ENCODE assay signal across 9 cellular contexts in the genomic region with DNA sequence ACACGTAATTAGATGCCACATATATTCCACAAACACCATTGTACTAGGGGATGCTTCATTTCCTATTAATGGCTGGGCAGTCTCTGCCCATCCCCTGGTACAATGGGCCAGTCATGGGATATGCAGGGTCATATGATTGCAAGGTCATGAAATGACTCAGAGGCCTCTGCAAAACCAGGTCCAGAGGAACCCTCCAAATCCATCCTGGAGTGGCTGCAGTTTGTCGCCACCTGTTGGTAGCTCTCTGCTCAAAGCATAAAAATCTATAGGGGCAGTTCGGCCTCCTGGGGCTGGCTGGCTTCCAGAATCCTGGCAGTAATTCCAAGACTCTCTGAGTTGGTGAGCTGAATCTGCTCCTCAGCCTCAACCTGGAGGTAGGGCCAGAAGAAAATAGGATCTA. TPM values are rescaled to one million over a fixed set of nuclear protein-coding genes. Genes with fewer than 3 reads are reported as not detected.
DNase-seq lines count a peak whose midpoint lies in the region; ATAC-seq and TF ChIP-seq lines count a peak whose summit lies in the region.
"Had no signal": no experiment of that assay in that cellular context is flagged by ENCODE, and none has a peak within 500 bp of the region (broad histone marks: within the 10 kb centered on the region; RNA-seq: fewer than 3 reads in every experiment).

No MANE protein-coding gene starts in this region.

- no peaks in the 10 kb centered on the region for H3K4me1 Mint-ChIP-seq in H9
- H3K4me1 Mint-ChIP-seq: activated naive CD4-positive, alpha-beta T cell treated with anti-CD3 and anti-CD28 coated beads, Interleukin-2, amount 50 U/mL, for 24 hours had no signal

- H3T11ph ChIP-seq in H9 (ENCODE audit: low read length) = no peak overlapping the region

- no peaks in the 10 kb centered on the region for H4K20me1 ChIP-seq in H9 (ENCODE audit: control insufficient read depth, insufficient read depth, insufficient read length)

- H3K36me3 Mint-ChIP-seq in H9 (ENCODE audit: insufficient read depth in 1 of 3, low read depth in 3 of 3) = peaks cover 0 to 12% (median 0%) of the 10 kb centered on the region in 3 experiments; a peak in 4 of 7 replicates
- H3K36me3 Mint-ChIP-seq: activated naive CD4-positive, alpha-beta T cell treated with anti-CD3 and anti-CD28 coated beads, Interleukin-2, amount 50 U/mL, for 24 hours had no signal

- CTCF ChIA-PET in A673 (lab: Charles Lee) = no interaction called here

- WGBS in H9 (ENCODE audit: extremely low coverage, insufficient read length, low lambda C conversion rate) = no CpG with 5 or more reads among the region's 3 CpGs

- no peaks in the 10 kb centered on the region for H3K36me3 ChIP-seq in A673 (ENCODE audit: insufficient read depth, low read length, poor library complexity, severe bottlenecking)

- H3K79me2 ChIP-seq in H9 (ENCODE audit: insufficient read depth, low read length) = no peaks in the 10 kb centered on the region

- H4K91ac ChIP-seq in H9 (ENCODE audit: insufficient read length, low read depth, low read length) = no peak overlapping the region

- no peak for ATAC-seq in HG03469 (IDR thresholded peaks at IDR 0.05; ENCODE audit: unreplicated experiment)
- ATAC-seq in GM21528 (IDR thresholded peaks at IDR 0.05; ENCODE audit: low FRiP score, unreplicated experiment) = no peak

- no peaks in the 10 kb centered on the region for H3K27me3 Mint-ChIP-seq in H9 (ENCODE audit: low read depth)
- H3K27me3 Mint-ChIP-seq: activated naive CD4-positive, alpha-beta T cell treated with anti-CD3 and anti-CD28 coated beads, Interleukin-2, amount 50 U/mL, for 24 hours had no signal

- H2BK15ac ChIP-seq in H9 (ENCODE audit: low read depth, low read length) = no peak overlapping the region

- H4K5ac ChIP-seq in H9 (ENCODE audit: insufficient read length, low read depth, low read length) = no peak overlapping the region

- no peak overlapping the region for H3K18ac ChIP-seq in H9 (ENCODE audit: insufficient read length, low read depth, low read length)

- BruUV-seq in A673 (replicated peaks; lab: Mats Ljungman, UMichigan) = no TSS peak

- no peaks in the 10 kb centered on the region for H3K23me2 ChIP-seq in H9 (ENCODE audit: insufficient read length, low read depth, low read length, poor library complexity, severe bottlenecking)

- no peak overlapping the region for H3K56ac ChIP-seq in H9 (ENCODE audit: insufficient read length, low read depth, low read length)

- H4K8ac ChIP-seq in H9 (replicated peaks; ENCODE audit: insufficient read length, low read depth, low read length) = no peak overlapping the region

- POLR2A ChIA-PET in A673 (lab: Charles Lee; ENCODE audit: low non-redundant PET) = no interaction called here

- H3K9me3 ChIP-seq in A673 (ENCODE audit: low read depth, low read length, poor library complexity, severe bottlenecking) (no peaks in the 10 kb centered on the region), H9 (ENCODE audit: control insufficient read depth, low read depth, low read length) (no peaks in the 10 kb centered on the region)

- no peak overlapping the region for H2BK120ac ChIP-seq in H9 (ENCODE audit: low read depth, low read length, poor library complexity, severe bottlenecking)

- H3K4me1 ChIP-seq in A673 (ENCODE audit: insufficient read depth, low read length, poor library complexity, severe bottlenecking) (no peaks in the 10 kb centered on the region), H9 (ENCODE audit: insufficient read depth, low read length) (no peaks in the 10 kb centered on the region)

- H3K27me3 ChIP-seq in A673 (replicated peaks; ENCODE audit: insufficient read depth, low read depth, low read length, poor library complexity) (no peaks in the 10 kb centered on the region), H9 (ENCODE audit: insufficient read depth, low read length) (no peaks in the 10 kb centered on the region)

- H3K4ac ChIP-seq in H9 (ENCODE audit: low read depth, low read length) = no peak overlapping the region

- no peak overlapping the region for H3K23ac ChIP-seq in H9 (ENCODE audit: insufficient read length, low read depth, low read length)

- H3K9me3 Mint-ChIP-seq in H9 = peaks cover 0 to 12% of the 10 kb centered on the region in 2 experiments; a peak in 1 of 5 replicates
- H3K9me3 Mint-ChIP-seq: activated naive CD4-positive, alpha-beta T cell treated with anti-CD3 and anti-CD28 coated beads, Interleukin-2, amount 50 U/mL, for 24 hours had no signal

- no peak overlapping the region for H3K27ac ChIP-seq in A673 (ENCODE audit: low read depth, low read length, poor library complexity, severe bottlenecking)
- H3K27ac ChIP-seq in H9 (ENCODE audit: insufficient read length, low read depth, low read length) = no peak overlapping the region

- no peak overlapping the region for H2BK12ac ChIP-seq in H9 (ENCODE audit: insufficient read length, low read depth, low read length)

- H3K79me1 ChIP-seq in H9 (ENCODE audit: insufficient read depth, low read depth, low read length, poor library complexity, severe bottlenecking) = no peaks in the 10 kb centered on the region

- H2BK20ac ChIP-seq in H9 (ENCODE audit: low read depth, low read length, poor library complexity, severe bottlenecking) = no peak overlapping the region

- H3K27ac Mint-ChIP-seq in H9 = no peak overlapping the region
- H3K27ac Mint-ChIP-seq: activated naive CD4-positive, alpha-beta T cell treated with anti-CD3 and anti-CD28 coated beads, Interleukin-2, amount 50 U/mL, for 24 hours had no signal

- H3K4me2 ChIP-seq in H9 (ENCODE audit: insufficient read depth, insufficient read length, low read length) = no peak overlapping the region

- TF ChIP-seq CTCF in A673 (conservative IDR thresholded peaks at IDR 0.05; ENCODE audit: low read depth, low read length) = peak; percentile 49
- peak; percentile 82 for TF ChIP-seq CTCF in H9 (conservative IDR thresholded peaks at IDR 0.05)
- peak; percentile 44 for TF ChIP-seq CTCF in fibroblast of villous mesenchyme (IDR thresholded peaks at IDR 0.05; ENCODE audit: insufficient read depth, low read depth, low read length)

- peak; percentile 33 for DNase-seq in A673 (ENCODE audit: low spot score)
- peak; percentile 38 for DNase-seq in H9
- DNase-seq in activated CD4-positive, alpha-beta T cell treated with anti-CD3 and anti-CD28 coated beads, Interleukin-2, amount 50 U/mL, for 1 hour = peak; percentile 13
- DNase-seq in fibroblast of villous mesenchyme (ENCODE audit: low read depth) = peak; percentile 40
- DNase-seq in stimulated activated CD8-positive, alpha-beta memory T cell treated with anti-CD3 and anti-CD28 coated beads, Interleukin-4, amount 100 ng/mL, for 48 hours = peak; percentile 48
- no peak for DNase-seq in NCI-H524 treated with DMSO at 0.1 percent for 48 hours (lab: John Stamatoyannopoulos, UW)

- no peak overlapping the region for H3K9ac ChIP-seq in H9 (ENCODE audit: extremely low read depth, insufficient read length, low read length)

- H2BK5ac ChIP-seq in H9 (ENCODE audit: insufficient read length, low read length) = no peak overlapping the region

- H3K14ac ChIP-seq in H9 (ENCODE audit: insufficient read depth, low read length) = no peak overlapping the region

- no peak overlapping the region for H3K4me3 Mint-ChIP-seq in H9
- H3K4me3 Mint-ChIP-seq: activated naive CD4-positive, alpha-beta T cell treated with anti-CD3 and anti-CD28 coated beads, Interleukin-2, amount 50 U/mL, for 24 hours had no signal

- intact Hi-C loops in A673 (cut with micrococcal nuclease; ENCODE audit: unreplicated experiment) = no loop called here

- H3K4me3 ChIP-seq in A673 (ENCODE audit: low read depth, low read length, poor library complexity, severe bottlenecking) (no peak overlapping the region), fibroblast of villous mesenchyme (ENCODE audit: low read depth, low read length) (no peak overlapping the region)

- H2AK5ac ChIP-seq in H9 (ENCODE audit: insufficient read length, low read length) = no peak overlapping the region

- H2AFZ ChIP-seq in H9 (ENCODE audit: low read length) = no peak overlapping the region

RNA-seq across cellular contexts. Expression of a gene that starts 22.9 kb away (rescaled TPM):
- total RNA-seq in A673 (2021) (17.6 and 19.8 TPM in 2 replicates), H9 (2021) (46.3 and 47.3 TPM in 2 replicates), fibroblast of villous mesenchyme (11.0 and 15.1 TPM in 2 replicates)

RNA-seq across cellular contexts. Expression of a gene that starts 23.4 kb away (rescaled TPM):
- 1.7 and 2.5 TPM in 2 replicates for total RNA-seq in A673 (2021)
- total RNA-seq in H9 (2021) = 3.6 and 3.8 TPM in 2 replicates
- 4.5 and 6.9 TPM in 2 replicates for total RNA-seq in fibroblast of villous mesenchyme
